ENCODE assay signal across 8 cellular contexts in the genomic region with DNA sequence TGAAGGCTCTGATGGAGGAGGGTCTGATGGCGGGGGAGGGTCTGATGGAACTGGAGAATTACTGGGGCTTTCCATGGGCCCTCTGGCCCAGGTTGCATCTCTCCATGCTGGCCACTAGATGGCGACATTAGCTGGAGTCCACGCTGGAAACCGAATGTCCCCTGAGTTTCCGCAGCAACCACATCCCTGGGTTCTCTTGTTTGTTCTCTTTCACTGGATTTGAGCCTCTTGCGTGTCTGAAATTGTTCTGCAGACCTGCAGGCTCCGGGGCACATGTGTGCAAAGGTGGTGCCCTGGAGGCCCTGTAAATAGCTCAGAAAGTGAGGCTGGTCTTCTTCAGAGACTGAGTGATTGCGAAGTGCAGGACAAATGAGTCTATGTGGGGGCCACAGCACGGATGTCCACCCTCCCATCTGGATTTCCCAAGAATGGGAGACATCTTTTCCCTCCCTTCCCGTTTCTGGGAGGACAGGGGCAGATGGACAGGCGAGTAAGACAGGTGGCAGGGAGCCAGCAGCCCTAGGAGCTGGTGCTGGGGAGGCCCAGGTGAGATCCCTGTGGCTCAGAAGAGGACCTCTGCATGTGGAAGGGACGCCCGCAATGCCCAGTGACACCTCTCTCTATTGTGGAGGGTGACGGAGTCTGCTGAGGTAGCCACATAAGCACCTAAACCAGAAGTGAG.
DNase-seq lines count a peak whose midpoint lies in the region; ATAC-seq, FAIRE-seq and TF ChIP-seq lines count a peak whose summit lies in the region.

No MANE protein-coding gene starts in this region.

- TF ChIP-seq CTCF in CD8-positive, alpha-beta T cell (IDR thresholded peaks at IDR 0.05) = peak; percentile 80
- peak; percentile 76 for TF ChIP-seq CTCF in OCI-LY3 (IDR thresholded peaks at IDR 0.05; ENCODE audit: low read depth, low read length)
- peak; percentile 95 for TF ChIP-seq CTCF in epithelial cell of proximal tubule (conservative IDR thresholded peaks at IDR 0.05; ENCODE audit: low read depth, low read length)

- H3K9me3 Mint-ChIP-seq in CD8-positive, alpha-beta T cell = no peaks in the 10 kb centered on the region

- no peaks in the 10 kb centered on the region for H3K36me3 Mint-ChIP-seq in CD8-positive, alpha-beta T cell

- no peak overlapping the region for H3K4me2 ChIP-seq in OCI-LY3 (ENCODE audit: low read length)

- peaks cover 9% of the 10 kb centered on the region for H3K4me1 Mint-ChIP-seq in CD8-positive, alpha-beta T cell (ENCODE audit: low read depth)

- H3K79me2 ChIP-seq in OCI-LY3 (ENCODE audit: low read length) = no peaks in the 10 kb centered on the region

- POLR2A ChIA-PET in CD8-positive, alpha-beta T cell (lab: Charles Lee) = interaction anchor here (0.8 to 2.0 kb wide), 3 partner anchors 56 to 113 kb away, joined by 3 to 9 read pairs (median 4); no protein-coding TSS in a partner anchor

- H3K4me1 ChIP-seq in CD8-positive, alpha-beta T cell (ENCODE audit: insufficient read depth, low read length) = peaks cover 8% of the 10 kb centered on the region
- peaks cover 8% of the 10 kb centered on the region for H3K4me1 ChIP-seq in OCI-LY3 (ENCODE audit: low read length)

- H2AFZ ChIP-seq in OCI-LY3 (ENCODE audit: low read depth, low read length) = 0 out of 2 replicates have a peak overlapping the region, but pooled peaks have one; percentile 39

- no peak overlapping the region for H3K27ac ChIP-seq in CD8-positive, alpha-beta T cell (ENCODE audit: low read depth, low read length)
- H3K27ac ChIP-seq in OCI-LY3 (ENCODE audit: low read length) = no peak overlapping the region

- no peak overlapping the region for H3K9ac ChIP-seq in OCI-LY3 (ENCODE audit: low read length)

- no peaks in the 10 kb centered on the region for H3K9me3 ChIP-seq in CD8-positive, alpha-beta T cell (ENCODE audit: low read length)
- H3K9me3 ChIP-seq in OCI-LY3 (ENCODE audit: insufficient read depth, low read length) = no peaks in the 10 kb centered on the region

- H3K36me3 ChIP-seq in CD8-positive, alpha-beta T cell (ENCODE audit: insufficient read depth, low read length) = no peaks in the 10 kb centered on the region
- H3K36me3 ChIP-seq in OCI-LY3 (replicated peaks; ENCODE audit: low read depth, low read length) = no peaks in the 10 kb centered on the region

- no peaks in the 10 kb centered on the region for H3K27me3 Mint-ChIP-seq in CD8-positive, alpha-beta T cell (ENCODE audit: low read depth)

- DNase-seq in CD8-positive, alpha-beta T cell = peak; percentile 38 to 81 (median 62)
- DNase-seq in HTR-8/SVneo (ENCODE audit: insufficient read length, low spot score) = peak; percentile 80
- DNase-seq in activated T-cell treated with anti-CD3 and anti-CD28 coated beads for 1 hour (ENCODE audit: low read depth) = peak; percentile 47
- no peak for DNase-seq in epithelial cell of proximal tubule (ENCODE audit: low read depth)
- peak; percentile 65 for DNase-seq in mucosa of gallbladder (ENCODE audit: low spot score)
- DNase-seq in stimulated activated CD8-positive, alpha-beta memory T cell treated with anti-CD3 and anti-CD28 coated beads, Interleukin-7, amount 100 ng/mL, for 1 hour (ENCODE audit: low read depth in 2 of 2) = peak; percentile 25 to 35

- peak; percentile 90 for ATAC-seq in CD8-positive, alpha-beta T cell
- no peak for ATAC-seq in GM21360 (IDR thresholded peaks at IDR 0.05; ENCODE audit: unreplicated experiment)

- H3K27ac Mint-ChIP-seq in CD8-positive, alpha-beta T cell = peak overlapping the region; percentile 32

- peak; percentile 48 for FAIRE-seq in HTR-8/SVneo (lab: Jason Lieb, UNC)

- intact Hi-C loops in CD8-positive, alpha-beta T cell (cut with DNase I, micrococcal nuclease) = loop anchor here (1.0 to 5.0 kb wide), 8 partner anchors 57 to 391 kb away; partner anchors contain the start of gene ABCG1 (in 1 of the 2)

- H4K20me1 ChIP-seq in OCI-LY3 (ENCODE audit: insufficient read depth, low read length) = no peaks in the 10 kb centered on the region

- CTCF ChIA-PET in CD8-positive, alpha-beta T cell (lab: Charles Lee) = interaction anchor here (0.6 to 6.6 kb wide), 58 partner anchors 9 to 321 kb away, joined by 3 to 140 read pairs (median 5); partner anchors contain the start of gene UBASH3A

- H3K27me3 ChIP-seq in CD8-positive, alpha-beta T cell (ENCODE audit: insufficient read depth, low read length) = no peaks in the 10 kb centered on the region
- no peaks in the 10 kb centered on the region for H3K27me3 ChIP-seq in OCI-LY3 (ENCODE audit: low read depth, low read length)

- H3K4me3 ChIP-seq in CD8-positive, alpha-beta T cell (ENCODE audit: low read depth, low read length) = no peak overlapping the region
- no peak overlapping the region for H3K4me3 ChIP-seq in OCI-LY3 (ENCODE audit: low read length)
- H3K4me3 ChIP-seq in epithelial cell of proximal tubule (ENCODE audit: low read depth, low read length) = no peak overlapping the region

- H3K4me3 Mint-ChIP-seq in CD8-positive, alpha-beta T cell = no peak overlapping the region
